Comparison of ENCODE assay signal across 1 cellular context in genomic region chr3:100175637-100176250, GRCh38.
TF ChIP-seq lines count a peak whose summit lies in the region.

No MANE protein-coding gene starts in this region.

TF ChIP-seq in IMR-90, 13 proteins besides CTCF, POLR2A, EP300 and RAD21:
- TF ChIP-seq CHD1 (IDR thresholded peaks at IDR 0.05; ENCODE audit: low read depth, low read length) (no peak), RFX5 (IDR thresholded peaks at IDR 0.05; ENCODE audit: low read depth, low read length) (no peak), CEBPB (IDR thresholded peaks at IDR 0.05; ENCODE audit: low read depth, low read length) (no peak), BHLHE40 (IDR thresholded peaks at IDR 0.05; ENCODE audit: low read depth, low read length) (no peak), MAZ (IDR thresholded peaks at IDR 0.05; ENCODE audit: borderline replicate concordance, low read depth, low read length) (no peak), USF2 (IDR thresholded peaks at IDR 0.05; ENCODE audit: low read depth, low read length) (no peak), MAFK (IDR thresholded peaks at IDR 0.05; ENCODE audit: low read depth, low read length) (no peak), FOS (IDR thresholded peaks at IDR 0.05; ENCODE audit: low read depth, low read length) (no peak), MXI1 (IDR thresholded peaks at IDR 0.05; ENCODE audit: borderline replicate concordance, low read depth, low read length) (no peak), RCOR1 (IDR thresholded peaks at IDR 0.05; ENCODE audit: insufficient replicate concordance, low read length) (no peak), NFE2L2 (IDR thresholded peaks at IDR 0.05; ENCODE audit: low read depth, low read length) (no peak), SMC3 (IDR thresholded peaks at IDR 0.05; ENCODE audit: low read depth, low read length) (no peak), ELK1 (IDR thresholded peaks at IDR 0.05; ENCODE audit: borderline replicate concordance, low read depth, low read length) (no peak)
